Comparison of ENCODE assay signal across 8 cellular contexts in the genomic region with DNA sequence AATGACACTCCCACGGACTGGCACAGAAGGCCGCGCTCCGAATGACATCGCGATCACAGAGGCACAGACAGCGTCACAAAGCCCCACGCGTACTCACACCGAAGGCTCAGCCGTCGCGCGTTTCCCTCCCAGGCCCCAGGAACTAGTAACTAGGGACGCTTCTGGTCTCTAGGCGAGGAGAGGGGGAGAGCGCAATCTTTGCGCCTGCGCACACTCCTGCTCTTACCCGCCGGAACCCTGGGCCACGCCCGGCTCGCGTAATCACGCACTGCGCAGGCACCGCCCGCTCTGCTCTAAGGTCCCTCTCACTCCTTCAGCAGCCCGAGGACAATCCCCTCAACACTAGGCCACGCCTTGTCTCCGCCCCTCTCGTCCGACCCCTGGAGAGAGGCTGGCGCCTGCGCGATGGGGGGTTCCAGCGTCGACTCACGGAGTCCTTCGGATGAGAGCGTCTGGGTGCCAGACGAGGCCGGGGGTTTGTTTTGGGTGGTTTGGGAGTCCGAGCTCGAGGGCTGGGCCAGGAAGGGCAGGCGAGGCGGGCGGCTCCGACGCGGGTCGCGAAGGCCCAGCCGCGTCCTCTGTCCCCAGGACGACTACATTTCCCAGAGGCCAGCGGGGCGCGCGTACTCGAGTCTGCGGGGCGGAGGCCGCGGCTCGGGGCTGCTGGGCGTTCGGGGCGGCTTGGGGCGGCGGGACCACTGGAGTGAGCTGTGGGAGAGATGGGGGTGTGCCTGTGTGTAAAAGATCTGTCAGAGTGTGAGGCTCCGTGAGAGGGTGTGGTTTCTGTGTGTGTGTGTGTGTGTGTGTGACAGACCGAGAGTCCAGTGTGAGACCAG. TPM values are rescaled to one million over a fixed set of nuclear protein-coding genes. Genes with fewer than 3 reads are reported as not detected.
A peak's percentile ranks its signal among the peaks of the same experiment; 100 is the strongest.
DNase-seq lines count a peak whose midpoint lies in the region; ATAC-seq, FAIRE-seq and TF ChIP-seq lines count a peak whose summit lies in the region.

A gene (plus strand): TSS at position 410 of the 836 bp plus-strand sequence. CDS start 3,717 bp downstream, outside the sequence.

- no peaks in the 10 kb centered on the region for H3F3A ChIP-seq in neural progenitor cell (ENCODE audit: low read depth)

- no peaks in the 10 kb centered on the region for H3K27me3 Mint-ChIP-seq in neural progenitor cell (ENCODE audit: insufficient read depth, low read depth)

- H3K79me2 ChIP-seq in neural progenitor cell (ENCODE audit: low read depth) = no peaks in the 10 kb centered on the region

- H3K27me3 ChIP-seq in RWPE2 (ENCODE audit: insufficient read depth, poor library complexity, severe bottlenecking) (no peaks in the 10 kb centered on the region), neural progenitor cell (no peaks in the 10 kb centered on the region), stomach (no peaks in the 10 kb centered on the region)

- H3K4me1 Mint-ChIP-seq in neural progenitor cell = no peaks in the 10 kb centered on the region

- TF ChIP-seq EP300 in stomach (IDR thresholded peaks at IDR 0.05) = no peak

- H3K4me3 ChIP-seq in HFF-Myc (replicated peaks; ENCODE audit: low read depth, low read length) = peak within 1 kb of the TSS; percentile 48
- H3K4me3 ChIP-seq in RWPE2 (ENCODE audit: severe bottlenecking) = peak within 1 kb of the TSS; percentile 51
- peak within 1 kb of the TSS; percentile 85 for H3K4me3 ChIP-seq in neural progenitor cell
- peak within 1 kb of the TSS; percentile 57 to 76 (median 68) for H3K4me3 ChIP-seq in stomach

- intact Hi-C loops in stomach (cut with DNase I; ENCODE audit: low total_unique reads) = no loop called here

- WGBS in stomach, 5 donors = 2 to 5% (median 4%) methylated on average over 23 to 74 of the region's 74 CpGs

- no peaks in the 10 kb centered on the region for H3K36me3 ChIP-seq in RWPE2 (ENCODE audit: low read depth)
- peaks cover 1% of the 10 kb centered on the region for H3K36me3 ChIP-seq in neural progenitor cell
- H3K36me3 ChIP-seq in stomach = peaks cover 0 to 16% (median 9%) of the 10 kb centered on the region in 4 donors

- H3K4me2 ChIP-seq in neural progenitor cell = peak within 1 kb of the TSS; percentile 75

- no peaks in the 10 kb centered on the region for H4K20me1 ChIP-seq in neural progenitor cell (ENCODE audit: low read depth)

- peak within 1 kb of the TSS; percentile 47 for H3K27ac ChIP-seq in RWPE2 (ENCODE audit: poor library complexity, severe bottlenecking)
- H3K27ac ChIP-seq in neural progenitor cell = peak within 1 kb of the TSS; percentile 85
- peak within 1 kb of the TSS; percentile 90 to 97 (median 95) for H3K27ac ChIP-seq in stomach

- H3K27ac Mint-ChIP-seq in neural progenitor cell = no peak within 1 kb of the TSS

- no peak for TF ChIP-seq CTCF in HFF-Myc (IDR thresholded peaks at IDR 0.05; ENCODE audit: low read depth, low read length, missing control alignments)
- TF ChIP-seq CTCF in RWPE2 (IDR thresholded peaks at IDR 0.05; ENCODE audit: poor library complexity, severe bottlenecking) = no peak
- TF ChIP-seq CTCF in neural progenitor cell (IDR thresholded peaks at IDR 0.05) = no peak
- no peak for TF ChIP-seq CTCF in stomach (IDR thresholded peaks at IDR 0.05)

- H3K4me1 ChIP-seq in RWPE2 (ENCODE audit: insufficient read depth, poor library complexity, severe bottlenecking) = no peaks in the 10 kb centered on the region
- no peaks in the 10 kb centered on the region for H3K4me1 ChIP-seq in neural progenitor cell
- H3K4me1 ChIP-seq in stomach = peaks cover 7 to 16% (median 14%) of the 10 kb centered on the region in 4 donors

- H2AFZ ChIP-seq in neural progenitor cell (replicated peaks) = peak within 1 kb of the TSS; percentile 92

- H3K9me3 ChIP-seq in RWPE2 (ENCODE audit: severe bottlenecking) (peaks cover 7% of the 10 kb centered on the region), neural progenitor cell (ENCODE audit: low read depth) (peaks cover 1% of the 10 kb centered on the region), stomach (peaks cover 0 to 70% (median 33%) of the 10 kb centered on the region in 4 donors)

- peaks cover 18% of the 10 kb centered on the region for H3K9me3 Mint-ChIP-seq in neural progenitor cell

- FAIRE-seq in frontal cortex (lab: Jason Lieb, UNC) = no peak

- H3K4me3 Mint-ChIP-seq in neural progenitor cell = no peak within 1 kb of the TSS

- DNase-seq in 8988T (peak; percentile 77), HFF-Myc (ENCODE audit: extremely low read depth, low read depth) (peak; percentile 92), RWPE2 (ENCODE audit: low spot score) (peak; percentile 86), frontal cortex (ENCODE audit: low spot score in 2 of 2) (peak; percentile 97 to 98), neural progenitor cell (ENCODE audit: low spot score) (peak; percentile 96), stomach (peak; percentile 97)
- peak; percentile 78 for DNase-seq in activated gamma-delta T cell treated with anti-CD3 and anti-CD28 coated beads, Interleukin-2, amount 50 U/mL, for 16 hours (ENCODE audit: low read depth)

- H3K9ac ChIP-seq in neural progenitor cell = peak within 1 kb of the TSS; percentile 62

- H3K36me3 Mint-ChIP-seq in neural progenitor cell = no peaks in the 10 kb centered on the region

- TF ChIP-seq POLR2A in stomach (IDR thresholded peaks at IDR 0.05) = no peak

- peak; percentile 99 for ATAC-seq in RWPE2 (ENCODE audit: low read depth)
- no peak for ATAC-seq in HG03039 (IDR thresholded peaks at IDR 0.05; ENCODE audit: unreplicated experiment)

RNA-seq across cellular contexts. Expression of the gene that starts here (rescaled TPM):
- total RNA-seq in frontal cortex = 12.6 TPM
- 1.4 and 1.9 TPM in 2 replicates for total RNA-seq in neural progenitor cell (ENCODE audit: low replicate concordance)
- 1 to 10 TPM in 4 of 5 donors, under 1 TPM in 1; 0.58 to 9.7 (median 1.8) TPM for total RNA-seq in stomach
- polyA plus RNA-seq in stomach = 1 to 10 TPM in 2 of 3 donors, under 1 TPM in 1; 1.00 to 2.8 (median 1.8) TPM
